In the genomic region with DNA sequence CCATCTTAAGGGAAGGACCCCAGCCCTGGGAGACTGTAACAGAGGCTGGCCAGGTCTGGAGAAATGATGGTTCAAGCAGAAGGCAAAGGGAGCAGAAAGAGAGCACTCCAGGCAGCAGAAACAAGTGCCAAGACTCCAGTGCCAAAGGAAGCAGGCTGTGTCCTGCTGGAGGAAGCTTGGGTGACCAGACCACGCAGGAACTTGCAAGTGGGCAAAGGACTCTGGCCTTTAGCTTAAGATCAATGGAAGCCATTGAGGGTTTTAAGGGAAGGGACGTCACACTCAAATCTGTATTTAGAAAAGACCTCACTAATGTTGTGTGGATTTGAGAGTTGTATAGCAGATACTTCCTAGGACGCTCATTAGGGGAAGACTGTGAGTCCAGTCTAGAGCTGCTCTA, we compare ENCODE assay signal across 23 cellular contexts.
DNase-seq lines count a peak whose midpoint lies in the region; ATAC-seq and TF ChIP-seq lines count a peak whose summit lies in the region.
"Had no signal": no experiment of that assay in that cellular context is flagged by ENCODE, and none has a peak within 500 bp of the region (broad histone marks: within the 10 kb centered on the region; RNA-seq: fewer than 3 reads in every experiment).

No MANE protein-coding gene starts in this region.

- H3K4me3 Mint-ChIP-seq in HFFc6 (no peak overlapping the region), nephron (no peak overlapping the region)
- H3K4me3 Mint-ChIP-seq: activated CD8-positive, alpha-beta T cell treated with anti-CD3 and anti-CD28 coated beads, Interleukin-2, amount 10 ng/mL, durations not matched to agents 7 days and 5 days; CD4-positive, alpha-beta T cell had no signal

- in situ Hi-C loops in brain microvascular endothelial cell (cut with HindIII; ENCODE audit: low pct_ligation_motif_present, low sequenced_read_pairs) = no loop called here

- H3K4me1 Mint-ChIP-seq in HFFc6 (ENCODE audit: low read depth) = peaks cover 28% of the 10 kb centered on the region
- H3K4me1 Mint-ChIP-seq in nephron = peaks cover 29% of the 10 kb centered on the region

- ATAC-seq in GM19452 (IDR thresholded peaks at IDR 0.05; ENCODE audit: unreplicated experiment) = no peak
- no peak for ATAC-seq in HG02884 (IDR thresholded peaks at IDR 0.05; ENCODE audit: unreplicated experiment)
- ATAC-seq: activated CD8-positive, alpha-beta T cell treated with anti-CD3 and anti-CD28 coated beads, Interleukin-2, amount 10 ng/mL, durations not matched to agents 7 days and 5 days had no signal

- H3K27ac ChIP-seq in AG04450 (ENCODE audit: low read depth, low read length) (peak overlapping the region; percentile 42), brain microvascular endothelial cell (peak overlapping the region; percentile 85)
- H3K27ac ChIP-seq: RWPE1 had no signal

- no peaks in the 10 kb centered on the region for H3K36me3 ChIP-seq in brain microvascular endothelial cell (replicated peaks)
- H3K36me3 ChIP-seq: uterus had no signal

- H3K36me3 Mint-ChIP-seq in HFFc6 (ENCODE audit: low read depth) = peaks cover 12% of the 10 kb centered on the region
- H3K36me3 Mint-ChIP-seq in nephron (ENCODE audit: low read depth) = peaks cover 18% of the 10 kb centered on the region

- H3K9me3 Mint-ChIP-seq in HFFc6 (no peaks in the 10 kb centered on the region), nephron (peaks cover 3% of the 10 kb centered on the region)
- H3K9me3 Mint-ChIP-seq: activated T-cell treated with anti-CD3 and anti-CD28 coated beads, Interleukin-2, amount 50 U/mL, for 24 hours; CD4-positive, alpha-beta T cell had no signal

- CTCF ChIA-PET in AG04450 (lab: Charles Lee) = interaction anchor here (1.3 kb wide), 1 partner anchor 15 kb away, joined by 6 read pairs; no protein-coding TSS in a partner anchor

- no peak overlapping the region for H3K4me3 ChIP-seq in AG04450 (ENCODE audit: low read depth, low read length)
- no peak overlapping the region for H3K4me3 ChIP-seq in brain microvascular endothelial cell (ENCODE audit: low read depth, low read length)
- H3K4me3 ChIP-seq: uterus had no signal

- peaks cover 10% of the 10 kb centered on the region; the same call in 1 of the 2 replicates for H3K9me3 ChIP-seq in AG04450 (ENCODE audit: control insufficient read depth, insufficient read depth, low read length)
- H3K9me3 ChIP-seq: left ventricle myocardium inferior, uterus had no signal

- H3K27me3 Mint-ChIP-seq in HFFc6 (ENCODE audit: insufficient read depth) = no peaks in the 10 kb centered on the region
- no peaks in the 10 kb centered on the region for H3K27me3 Mint-ChIP-seq in nephron (ENCODE audit: low read depth)
- H3K27me3 Mint-ChIP-seq: activated T-cell treated with anti-CD3 and anti-CD28 coated beads, Interleukin-2, amount 50 U/mL, for 24 hours; CD4-positive, alpha-beta T cell had no signal

- no peak for DNase-seq in AG04450 (ENCODE audit: low read depth, low spot score)
- DNase-seq in HFFc6 = no peak
- DNase-seq in brain microvascular endothelial cell = no peak
- DNase-seq in activated CD8-positive, alpha-beta memory T cell treated with anti-CD3 and anti-CD28 coated beads, Interleukin-2, amount 50 U/mL, for 48 hours = no peak
- no peak for DNase-seq in DMS79 (lab: John Stamatoyannopoulos, UW)
- DNase-seq: activated CD8-positive, alpha-beta T cell treated with anti-CD3 and anti-CD28 coated beads, Interleukin-2, amount 10 ng/mL, durations not matched to agents 7 days and 5 days; activated naive CD4-positive, alpha-beta T cell treated with anti-CD3 and anti-CD28 coated beads, Interleukin-2, amount 50 U/mL, for 16 hours; activated T-cell treated with anti-CD3 and anti-CD28 coated beads, Interleukin-2, amount 50 U/mL, for 24 hours; CD4-positive, alpha-beta T cell; DND-41; HCEC 1CT; heart left ventricle; Karpas-422; left ventricle myocardium inferior; NCI-H1048; NCI-H2029; NCI-H446; retina; uterus had no signal

- TF ChIP-seq CTCF in AG04450 (IDR thresholded peaks at IDR 0.05; ENCODE audit: low read depth, low read length) (no peak), HFFc6 (IDR thresholded peaks at IDR 0.05) (no peak), brain microvascular endothelial cell (IDR thresholded peaks at IDR 0.05; ENCODE audit: low read depth, low read length, missing control alignments) (no peak), nephron (IDR thresholded peaks at IDR 0.05; ENCODE audit: unreplicated experiment in 3 of 3) (no peak)

- peak overlapping the region; percentile 47; the same call in 1 of the 2 replicates for H3K27ac Mint-ChIP-seq in HFFc6
- peak overlapping the region in 2 of 3 experiments; percentile 28 to 69 for H3K27ac Mint-ChIP-seq in nephron
- H3K27ac Mint-ChIP-seq: activated CD8-positive, alpha-beta T cell treated with anti-CD3 and anti-CD28 coated beads, Interleukin-2, amount 10 ng/mL, durations not matched to agents 7 days and 5 days; activated T-cell treated with anti-CD3 and anti-CD28 coated beads, Interleukin-2, amount 50 U/mL, for 24 hours; CD4-positive, alpha-beta T cell had no signal

- POLR2A ChIA-PET in AG04450 (lab: Yijun Ruan, JAX) = interaction anchor here (3.4 kb wide), 1 partner anchor 120 kb away, joined by 17 read pairs; no protein-coding TSS in a partner anchor

- H3K27me3 ChIP-seq in AG04450 (ENCODE audit: control insufficient read depth, insufficient read depth, low read length) (no peaks in the 10 kb centered on the region), brain microvascular endothelial cell (replicated peaks) (no peaks in the 10 kb centered on the region)
- H3K27me3 ChIP-seq: heart left ventricle, uterus had no signal
